Comparison of ENCODE assay signal across 24 cellular contexts in genomic region chr12:67665679-67666078, GRCh38. TPM values are rescaled to one million over a fixed set of nuclear protein-coding genes. Genes with fewer than 3 reads are reported as not detected.
DNase-seq lines count a peak whose midpoint lies in the region; ATAC-seq and TF ChIP-seq lines count a peak whose summit lies in the region.
"Had no signal": no experiment of that assay in that cellular context is flagged by ENCODE, and none has a peak within 500 bp of the region (broad histone marks: within the 10 kb centered on the region; RNA-seq: fewer than 3 reads in every experiment).

No MANE protein-coding gene starts in this region.

- no peak overlapping the region for H3K27ac ChIP-seq in breast epithelium
- H3K27ac ChIP-seq in caudate nucleus (ENCODE audit: low read depth, low read length), result no peak overlapping the region
- H3K27ac ChIP-seq: BLaER1, epithelial cell of prostate, ovary, WERI-Rb-1 had no signal

- DNase-seq in MCF 10A (ENCODE audit: unreplicated experiment) (no peak), breast epithelium (ENCODE audit: low spot score in 2 of 2) (no peak), caudate nucleus (lab: John Stamatoyannopoulos, UW) (no peak)
- no peak for DNase-seq in activated naive CD8-positive, alpha-beta T cell treated with anti-CD3 and anti-CD28 coated beads, Interleukin-2, amount 10 ng/mL, durations not matched to agents 7 days and 5 days
- DNase-seq in naive thymus-derived CD8-positive, alpha-beta T cell, result no peak
- no peak for DNase-seq in activated CD4-positive, alpha-beta memory T cell treated with anti-CD3 and anti-CD28 coated beads for 36 hours
- DNase-seq: cerebellar nuclear complex; MG63; NCI-H1417 treated with DMSO at 0.1 percent for 48 hours; NCI-H2081 treated with DMSO at 0.1 percent for 48 hours; NCI-H446; NCI-H82; ovary; right cardiac atrium; stimulated activated CD4-positive, alpha-beta T cell treated with anti-CD3 and anti-CD28 coated beads, Interleukin-12 subunit alpha, Interleukin-12 subunit beta, amount 100 ng/mL, for 4 hours; stimulated activated CD4-positive, alpha-beta T cell treated with anti-CD3 and anti-CD28 coated beads, Interleukin-4, amount 100 ng/mL, for 24 hours; stimulated activated naive CD4-positive, alpha-beta T cell; T-helper 9 cell; testis; WERI-Rb-1 had no signal

- no peaks in the 10 kb centered on the region for H3K4me1 ChIP-seq in breast epithelium

- peak overlapping the region; percentile 16 for H3K27ac Mint-ChIP-seq in MCF 10A (ENCODE audit: low read depth, unreplicated experiment)
- peak overlapping the region; percentile 5 for H3K27ac Mint-ChIP-seq in activated naive CD8-positive, alpha-beta T cell treated with anti-CD3 and anti-CD28 coated beads, Interleukin-2, amount 10 ng/mL, durations not matched to agents 7 days and 5 days
- peak overlapping the region; percentile 2 to 92 (median 69) for H3K27ac Mint-ChIP-seq in naive thymus-derived CD8-positive, alpha-beta T cell
- H3K27ac Mint-ChIP-seq in activated CD4-positive, alpha-beta memory T cell treated with anti-CD3 and anti-CD28 coated beads for 36 hours, result no peak overlapping the region

- H3K9me3 Mint-ChIP-seq in MCF 10A (ENCODE audit: unreplicated experiment), result no peaks in the 10 kb centered on the region
- no peaks in the 10 kb centered on the region for H3K9me3 Mint-ChIP-seq in activated naive CD8-positive, alpha-beta T cell treated with anti-CD3 and anti-CD28 coated beads, Interleukin-2, amount 10 ng/mL, durations not matched to agents 7 days and 5 days
- H3K9me3 Mint-ChIP-seq in naive thymus-derived CD8-positive, alpha-beta T cell, result peaks cover 0 to 3% (median 0%) of the 10 kb centered on the region in 9 donors
- no peaks in the 10 kb centered on the region for H3K9me3 Mint-ChIP-seq in activated CD4-positive, alpha-beta memory T cell treated with anti-CD3 and anti-CD28 coated beads for 36 hours

- H3K4me3 ChIP-seq in breast epithelium, result no peak overlapping the region
- H3K4me3 ChIP-seq: BLaER1, K562, MG63, ovary, testis had no signal

- H3K27me3 ChIP-seq in breast epithelium, result no peaks in the 10 kb centered on the region
- H3K27me3 ChIP-seq: BLaER1, MG63, ovary, testis had no signal

- peaks cover 9% of the 10 kb centered on the region for H3K4me1 Mint-ChIP-seq in MCF 10A (ENCODE audit: insufficient read depth, unreplicated experiment)
- H3K4me1 Mint-ChIP-seq in activated naive CD8-positive, alpha-beta T cell treated with anti-CD3 and anti-CD28 coated beads, Interleukin-2, amount 10 ng/mL, durations not matched to agents 7 days and 5 days, result peaks cover 60% of the 10 kb centered on the region
- H3K4me1 Mint-ChIP-seq in naive thymus-derived CD8-positive, alpha-beta T cell, result peaks cover 50 to 87% (median 81%) of the 10 kb centered on the region in 4 donors
- peaks cover 61% of the 10 kb centered on the region for H3K4me1 Mint-ChIP-seq in activated CD4-positive, alpha-beta memory T cell treated with anti-CD3 and anti-CD28 coated beads for 36 hours (ENCODE audit: low read depth)

- peak; percentile 47 for ATAC-seq in activated naive CD8-positive, alpha-beta T cell treated with anti-CD3 and anti-CD28 coated beads, Interleukin-2, amount 10 ng/mL, durations not matched to agents 7 days and 5 days (ENCODE audit: low read depth)
- peak; percentile 46 to 54 for ATAC-seq in naive thymus-derived CD8-positive, alpha-beta T cell
- no peak for ATAC-seq in GM21360 (IDR thresholded peaks at IDR 0.05; ENCODE audit: unreplicated experiment)
- ATAC-seq: K562, right cardiac atrium had no signal

- no peak overlapping the region for H3K4me3 Mint-ChIP-seq in MCF 10A (ENCODE audit: unreplicated experiment)
- H3K4me3 Mint-ChIP-seq in activated naive CD8-positive, alpha-beta T cell treated with anti-CD3 and anti-CD28 coated beads, Interleukin-2, amount 10 ng/mL, durations not matched to agents 7 days and 5 days, result no peak overlapping the region
- peak overlapping the region in 7 of 10 donors; percentile 0 to 67 (median 57) for H3K4me3 Mint-ChIP-seq in naive thymus-derived CD8-positive, alpha-beta T cell
- no peak overlapping the region for H3K4me3 Mint-ChIP-seq in activated CD4-positive, alpha-beta memory T cell treated with anti-CD3 and anti-CD28 coated beads for 36 hours

- CTCF ChIA-PET in MCF 10A (lab: Yijun Ruan, JAX), result interaction anchor here (0.9 kb wide), 1 partner anchor 11 kb away, joined by 3 read pairs; no protein-coding TSS in a partner anchor
- CTCF ChIA-PET in activated CD4-positive, alpha-beta memory T cell treated with anti-CD3 and anti-CD28 coated beads for 36 hours (lab: Charles Lee), result no interaction called here

- H3K36me3 Mint-ChIP-seq in MCF 10A (ENCODE audit: insufficient read depth, unreplicated experiment), result peaks cover 6% of the 10 kb centered on the region
- peaks cover 60% of the 10 kb centered on the region for H3K36me3 Mint-ChIP-seq in activated naive CD8-positive, alpha-beta T cell treated with anti-CD3 and anti-CD28 coated beads, Interleukin-2, amount 10 ng/mL, durations not matched to agents 7 days and 5 days
- H3K36me3 Mint-ChIP-seq in naive thymus-derived CD8-positive, alpha-beta T cell, result peaks cover 0 to 60% (median 16%) of the 10 kb centered on the region in 3 donors
- H3K36me3 Mint-ChIP-seq in activated CD4-positive, alpha-beta memory T cell treated with anti-CD3 and anti-CD28 coated beads for 36 hours, result peaks cover 17% of the 10 kb centered on the region

- no peaks in the 10 kb centered on the region for H3K27me3 Mint-ChIP-seq in MCF 10A (ENCODE audit: insufficient read depth, unreplicated experiment)
- no peaks in the 10 kb centered on the region for H3K27me3 Mint-ChIP-seq in activated naive CD8-positive, alpha-beta T cell treated with anti-CD3 and anti-CD28 coated beads, Interleukin-2, amount 10 ng/mL, durations not matched to agents 7 days and 5 days
- no peaks in the 10 kb centered on the region for H3K27me3 Mint-ChIP-seq in naive thymus-derived CD8-positive, alpha-beta T cell
- H3K27me3 Mint-ChIP-seq in activated CD4-positive, alpha-beta memory T cell treated with anti-CD3 and anti-CD28 coated beads for 36 hours, result no peaks in the 10 kb centered on the region

- H3K9me3 ChIP-seq in breast epithelium, result no peaks in the 10 kb centered on the region
- H3K9me3 ChIP-seq: BLaER1, MG63, ovary, testis had no signal

- no peak for TF ChIP-seq POLR2A in breast epithelium (IDR thresholded peaks at IDR 0.05)

- intact Hi-C loops in MCF 10A (cut with micrococcal nuclease), result no loop called here
- intact Hi-C loops in breast epithelium (cut with DNase I; ENCODE audit: low total_unique reads), result no loop called here
- intact Hi-C loops in activated CD4-positive, alpha-beta memory T cell treated with anti-CD3 and anti-CD28 coated beads for 36 hours (cut with micrococcal nuclease), result no loop called here

- no TSS peak for BruUV-seq in MCF 10A (replicated peaks; lab: Mats Ljungman, UMichigan)

- POLR2A ChIA-PET in MCF 10A (lab: Yijun Ruan, JAX), result interaction anchor here (0.6 kb wide), 1 partner anchor 35 kb away, joined by 3 read pairs; no protein-coding TSS in a partner anchor
- POLR2A ChIA-PET in activated naive CD8-positive, alpha-beta T cell treated with anti-CD3 and anti-CD28 coated beads, Interleukin-2, amount 10 ng/mL, durations not matched to agents 7 days and 5 days (lab: Charles Lee), result no interaction called here
- POLR2A ChIA-PET in naive thymus-derived CD8-positive, alpha-beta T cell (lab: Charles Lee), result no interaction called here
- POLR2A ChIA-PET in activated CD4-positive, alpha-beta memory T cell treated with anti-CD3 and anti-CD28 coated beads for 36 hours (lab: Charles Lee), result no interaction called here

- TF ChIP-seq CTCF in MCF 10A (IDR thresholded peaks at IDR 0.05; ENCODE audit: unreplicated experiment), result no peak
- no peak for TF ChIP-seq CTCF in breast epithelium (IDR thresholded peaks at IDR 0.05)

- no peaks in the 10 kb centered on the region for H3K36me3 ChIP-seq in breast epithelium
- H3K36me3 ChIP-seq: ovary had no signal

RNA-seq across cellular contexts. Expression of gene DYRK2, which starts 17.1 kb away (rescaled TPM):
- total RNA-seq in MCF 10A (2022), result 24.6 and 33.3 TPM in 2 replicates
- 10 to 100 TPM; 12.4 to 19.2 (median 17.7) TPM for total RNA-seq in breast epithelium
- 100 to 1,000 TPM; 108 to 109 TPM for total RNA-seq in activated naive CD8-positive, alpha-beta T cell treated with anti-CD3 and anti-CD28 coated beads, Interleukin-2, amount 10 ng/mL, durations not matched to agents 7 days and 5 days
- 100 to 1,000 TPM; 189 to 206 TPM for total RNA-seq in naive thymus-derived CD8-positive, alpha-beta T cell
- polyA plus RNA-seq in naive thymus-derived CD8-positive, alpha-beta T cell, result 10 to 100 TPM; 47.7 to 94.7 (median 62.4) TPM
- 10 to 100 TPM; 22.8 to 24.2 TPM for total RNA-seq in activated CD4-positive, alpha-beta memory T cell treated with anti-CD3 and anti-CD28 coated beads for 36 hours

Comparison
In these comparisons a context has a peak if more than half of its experiments do, and no peak if none do; other contexts are left out.
1. H3K4me3 Mint-ChIP-seq: peak in naive thymus-derived CD8-positive, alpha-beta T cell (7 of 10); none in MCF 10A (single experiment), activated naive CD8-positive, alpha-beta T cell treated with anti-CD3 and anti-CD28 coated beads, Interleukin-2, amount 10 ng/mL, durations not matched to agents 7 days and 5 days (single experiment) and activated CD4-positive, alpha-beta memory T cell treated with anti-CD3 and anti-CD28 coated beads for 36 hours (single experiment).